ENCODE assay signal across 22 cellular contexts in genomic region chr20:50216543-50217206, GRCh38. TPM values are rescaled to one million over a fixed set of nuclear protein-coding genes. Genes with fewer than 3 reads are reported as not detected.
DNase-seq lines count a peak whose midpoint lies in the region; TF ChIP-seq lines count a peak whose summit lies in the region.
"Had no signal": no experiment of that assay in that cellular context is flagged by ENCODE, and none has a peak within 500 bp of the region (broad histone marks: within the 10 kb centered on the region; RNA-seq: fewer than 3 reads in every experiment).

No MANE protein-coding gene starts in this region.

- POLR2A ChIA-PET in PC-9 (lab: Charles Lee; ENCODE audit: unreplicated experiment), result interaction anchor here (0.5 kb wide), 1 partner anchor 38 kb away, joined by 3 read pairs; no protein-coding TSS in a partner anchor

- H3F3A ChIP-seq in PC-9 (ENCODE audit: insufficient read depth, low read depth), result peaks cover 34% of the 10 kb centered on the region

- no peaks in the 10 kb centered on the region for H3K27me3 Mint-ChIP-seq in activated naive CD4-positive, alpha-beta T cell treated with anti-CD3 and anti-CD28 coated beads for 36 hours (ENCODE audit: low read depth)

- H3K4me1 Mint-ChIP-seq in activated naive CD4-positive, alpha-beta T cell treated with anti-CD3 and anti-CD28 coated beads for 36 hours (ENCODE audit: low read depth), result peaks cover 3% of the 10 kb centered on the region

- peak; percentile 39 for DNase-seq in BE2C
- peak; percentile 51 for DNase-seq in NCI-H1436 treated with DMSO at 0.1 percent for 48 hours (lab: John Stamatoyannopoulos, UW)
- DNase-seq in PC-9, result no peak
- DNase-seq in mesenchymal stem cell, result no peak
- DNase-seq in mammary epithelial cell, result no peak
- DNase-seq in cortex of kidney (lab: John Stamatoyannopoulos, UW), result no peak
- no peak for DNase-seq in activated naive CD4-positive, alpha-beta T cell treated with anti-CD3 and anti-CD28 coated beads for 36 hours
- no peak for DNase-seq in activated CD8-positive, alpha-beta memory T cell treated with anti-CD3 and anti-CD28 coated beads, Interleukin-2, amount 50 U/mL, for 4 hours
- DNase-seq: activated CD4-positive, alpha-beta T cell treated with anti-CD3 and anti-CD28 coated beads for 48 hours; activated naive CD4-positive, alpha-beta T cell; anterior cingulate cortex; central memory CD4-positive, alpha-beta T cell; effector memory CD4-positive, alpha-beta T cell; NCI-H187; NCI-H774; stimulated activated CD4-positive, alpha-beta T cell treated with anti-CD3 and anti-CD28 coated beads, Interleukin-15, amount 100 ng/mL, for 24 hours; stimulated activated naive CD8-positive, alpha-beta T cell treated with anti-CD3 and anti-CD28 coated beads, Interleukin-15, Interleukin-2, amounts not matched to agents 100 U/mL and 50 U/mL, for 24 hours; upper lobe of right lung had no signal

- peak overlapping the region; percentile 36 for H2BK120ac ChIP-seq in mesenchymal stem cell (ENCODE audit: low read depth, low read length)

- no peak overlapping the region for H3K4me3 Mint-ChIP-seq in activated naive CD4-positive, alpha-beta T cell treated with anti-CD3 and anti-CD28 coated beads for 36 hours
- H3K4me3 Mint-ChIP-seq: CD14-positive monocyte had no signal

- H4K91ac ChIP-seq in mesenchymal stem cell (ENCODE audit: low read length), result peak overlapping the region; percentile 54

- no peak overlapping the region for H2BK5ac ChIP-seq in mesenchymal stem cell (ENCODE audit: low read depth, low read length, poor library complexity, severe bottlenecking)

- H3K27ac Mint-ChIP-seq in activated naive CD4-positive, alpha-beta T cell treated with anti-CD3 and anti-CD28 coated beads for 36 hours, result no peak overlapping the region

- no peak overlapping the region for H3K4me3 ChIP-seq in BE2C (ENCODE audit: low read depth, low read length)
- H3K4me3 ChIP-seq in PC-9, result no peak overlapping the region
- H3K4me3 ChIP-seq in mesenchymal stem cell (ENCODE audit: insufficient read depth in 1 of 2, low read depth in 1 of 2, low read length in 2 of 2), result no peak overlapping the region
- no peak overlapping the region for H3K4me3 ChIP-seq in mammary epithelial cell (replicated peaks in 1 of 3; ENCODE audit: insufficient read depth in 1 of 3, low read depth in 2 of 3, low read length in 3 of 3)
- H3K4me3 ChIP-seq: A549, Peyer's patch, upper lobe of right lung had no signal

- H3K36me3 Mint-ChIP-seq in activated naive CD4-positive, alpha-beta T cell treated with anti-CD3 and anti-CD28 coated beads for 36 hours (ENCODE audit: low read depth), result no peaks in the 10 kb centered on the region

- CTCF ChIA-PET in PC-9 (lab: Charles Lee), result interaction anchor here (0.5 kb wide), 1 partner anchor 86 kb away, joined by 6 read pairs; no protein-coding TSS in a partner anchor
- CTCF ChIA-PET in mammary epithelial cell (lab: Charles Lee; ENCODE audit: low non-redundant PET), result no interaction called here
- CTCF ChIA-PET in activated naive CD4-positive, alpha-beta T cell treated with anti-CD3 and anti-CD28 coated beads for 36 hours (lab: Charles Lee), result no interaction called here

- no peak overlapping the region for H3K18ac ChIP-seq in mesenchymal stem cell (ENCODE audit: low read depth in 1 of 2, low read length in 2 of 2)

- H3K4me2 ChIP-seq in PC-9 (peak overlapping the region; percentile 65), mesenchymal stem cell (ENCODE audit: low read length, poor library complexity, severe bottlenecking) (peak overlapping the region; percentile 28), mammary epithelial cell (ENCODE audit: insufficient read depth, low read depth, low read length) (no peak overlapping the region)
- H3K4me2 ChIP-seq: A549 had no signal

- H3K79me2 ChIP-seq in PC-9 (ENCODE audit: low read depth) (no peaks in the 10 kb centered on the region), mammary epithelial cell (ENCODE audit: insufficient read depth, low read length) (no peaks in the 10 kb centered on the region)

- peak overlapping the region; percentile 24 for H4K8ac ChIP-seq in mesenchymal stem cell (ENCODE audit: low read length)

- H3K27me3 ChIP-seq in BE2C (no peaks in the 10 kb centered on the region), PC-9 (ENCODE audit: insufficient read depth, low read depth) (no peaks in the 10 kb centered on the region), mesenchymal stem cell (ENCODE audit: control insufficient read depth in 1 of 2, insufficient read depth in 1 of 2, low read length in 2 of 2) (no peaks in the 10 kb centered on the region), mammary epithelial cell (ENCODE audit: insufficient read depth, low read length) (no peaks in the 10 kb centered on the region)
- H3K27me3 ChIP-seq: neutrophil, Peyer's patch, upper lobe of right lung had no signal

- no peak overlapping the region for H3K14ac ChIP-seq in mesenchymal stem cell (ENCODE audit: low read length in 2 of 2)

- H3K23ac ChIP-seq in mesenchymal stem cell (ENCODE audit: low read length in 2 of 2), result no peak overlapping the region

- no peaks in the 10 kb centered on the region for H3K9me2 ChIP-seq in PC-9 (ENCODE audit: insufficient read depth)

- H4K20me1 ChIP-seq in PC-9 (ENCODE audit: insufficient read depth) (no peaks in the 10 kb centered on the region), mammary epithelial cell (ENCODE audit: insufficient read depth, low read length) (no peaks in the 10 kb centered on the region)

- H3K9me3 ChIP-seq in BE2C (no peaks in the 10 kb centered on the region), PC-9 (ENCODE audit: insufficient read depth, low read depth) (no peaks in the 10 kb centered on the region), mesenchymal stem cell (ENCODE audit: control insufficient read depth, low read length) (peaks cover 5% of the 10 kb centered on the region), mammary epithelial cell (replicated peaks; ENCODE audit: insufficient read depth, low read length) (no peaks in the 10 kb centered on the region)
- H3K9me3 ChIP-seq: A549, neutrophil, upper lobe of right lung had no signal

- 19% methylated on average over 4 of the region's 4 CpGs for WGBS in mesenchymal stem cell
- 67% methylated on average over 2 of the region's 4 CpGs for WGBS in mammary epithelial cell (ENCODE audit: low coverage, missing lambda C conversion rate)

- in situ Hi-C loops in mammary epithelial cell (cut with MboI; ENCODE audit: low sequenced_read_pairs in 2 of 2), result no loop called here

- TF ChIP-seq CTCF in BE2C (IDR thresholded peaks at IDR 0.05; ENCODE audit: low read depth, low read length) (no peak), PC-9 (conservative IDR thresholded peaks at IDR 0.05) (no peak), mammary epithelial cell (conservative IDR thresholded peaks at IDR 0.05 in 1 of 2, IDR thresholded peaks at IDR 0.05 in 1 of 2; ENCODE audit: extremely low read depth in 1 of 2, insufficient read depth in 1 of 2, low read depth in 1 of 2, low read length in 2 of 2) (no peak)

- no peaks in the 10 kb centered on the region for H3K79me1 ChIP-seq in mesenchymal stem cell (replicated peaks; ENCODE audit: low read length, poor library complexity, severe bottlenecking)

- H3K4ac ChIP-seq in mesenchymal stem cell (ENCODE audit: low read depth in 1 of 2, low read length in 2 of 2), result peak overlapping the region in 1 of 2 experiments; percentile 17

- H3K9ac ChIP-seq in mesenchymal stem cell (ENCODE audit: low read length), result no peak overlapping the region
- H3K9ac ChIP-seq in mammary epithelial cell (ENCODE audit: insufficient read depth, low read length), result no peak overlapping the region

- H2BK12ac ChIP-seq in mesenchymal stem cell (ENCODE audit: low read length in 2 of 2), result peak overlapping the region in 1 of 2 experiments; percentile 56

- H2AFZ ChIP-seq in PC-9 (no peak overlapping the region), mesenchymal stem cell (ENCODE audit: low read depth, low read length) (no peak overlapping the region), mammary epithelial cell (ENCODE audit: low read depth, low read length) (no peak overlapping the region)

- H2AK5ac ChIP-seq in mesenchymal stem cell (ENCODE audit: low read length, severe bottlenecking), result peak overlapping the region; percentile 43

- intact Hi-C loops in PC-9 (cut with micrococcal nuclease; ENCODE audit: unreplicated experiment), result no loop called here
- intact Hi-C loops in mammary epithelial cell (cut with micrococcal nuclease), result no loop called here
- intact Hi-C loops in activated naive CD4-positive, alpha-beta T cell treated with anti-CD3 and anti-CD28 coated beads for 36 hours (cut with micrococcal nuclease), result no loop called here

- H3K36me3 ChIP-seq in BE2C (no peaks in the 10 kb centered on the region), PC-9 (ENCODE audit: low read depth) (no peaks in the 10 kb centered on the region), mesenchymal stem cell (ENCODE audit: control insufficient read depth in 1 of 2, insufficient read depth in 2 of 2, low read depth in 1 of 2, low read length in 2 of 2) (no peaks in the 10 kb centered on the region), mammary epithelial cell (ENCODE audit: insufficient read depth, low read length) (no peaks in the 10 kb centered on the region)
- H3K36me3 ChIP-seq: neutrophil, Peyer's patch, upper lobe of right lung had no signal

- dilution Hi-C loops in mammary epithelial cell (cut with HindIII; ENCODE audit: low sequenced_read_pairs), result no loop called here

- BruUV-seq in PC-9 (replicated peaks; lab: Mats Ljungman, UMichigan) (no TSS peak), mammary epithelial cell (replicated peaks; lab: Mats Ljungman, UMichigan) (no TSS peak)

- H3K4me1 ChIP-seq in BE2C, result no peaks in the 10 kb centered on the region
- H3K4me1 ChIP-seq in PC-9 (replicated peaks; ENCODE audit: insufficient read depth), result peaks cover 77% of the 10 kb centered on the region
- peaks cover 41% of the 10 kb centered on the region for H3K4me1 ChIP-seq in mesenchymal stem cell (ENCODE audit: control insufficient read depth, insufficient read depth, low read depth, low read length)
- H3K4me1 ChIP-seq in mammary epithelial cell (ENCODE audit: insufficient read depth, low read length), result peaks cover 9% of the 10 kb centered on the region
- H3K4me1 ChIP-seq: upper lobe of right lung had no signal

- H3K27ac ChIP-seq in PC-9 (no peak overlapping the region), mesenchymal stem cell (ENCODE audit: low read length, poor library complexity, severe bottlenecking) (no peak overlapping the region), mammary epithelial cell (ENCODE audit: insufficient read depth, low read depth, low read length) (no peak overlapping the region)
- H3K27ac ChIP-seq: neutrophil, Peyer's patch, upper lobe of right lung had no signal

- peak overlapping the region; percentile 7 for H2BK15ac ChIP-seq in mesenchymal stem cell (ENCODE audit: low read depth, poor library complexity, severe bottlenecking)

- no peaks in the 10 kb centered on the region for H3K9me3 Mint-ChIP-seq in activated naive CD4-positive, alpha-beta T cell treated with anti-CD3 and anti-CD28 coated beads for 36 hours

RNA-seq across cellular contexts. Expression of gene CEBPB, which starts 26.0 kb away (rescaled TPM):
- 139 TPM for polyA plus RNA-seq in BE2C (2012; ENCODE audit: insufficient read depth, insufficient read length, low read depth)
- 112 and 117 TPM in 2 replicates for total RNA-seq in PC-9 (2021)
- polyA plus RNA-seq in mesenchymal stem cell (2013, experiment 1 of 2), result 130 TPM
- 131 TPM for polyA plus RNA-seq in mesenchymal stem cell (2013, experiment 2 of 2)
- 100 to 1,000 TPM in 1 of 2 donors, 10 to 100 TPM in 1; 81.9 to 166 TPM for total RNA-seq in mammary epithelial cell
- 35.3 TPM for polyA plus RNA-seq in mammary epithelial cell
- polyA minus RNA-seq in mammary epithelial cell, result 6.8 TPM
- total RNA-seq in activated naive CD4-positive, alpha-beta T cell treated with anti-CD3 and anti-CD28 coated beads for 36 hours, result 10 to 100 TPM; 38.5 to 38.6 TPM

Comparison
In these comparisons a context has a peak if more than half of its experiments do, and no peak if none do; other contexts are left out.
1. DNase-seq: peak in BE2C (single experiment) and NCI-H1436 treated with DMSO at 0.1 percent for 48 hours (single experiment); none in PC-9 (0 of 2), mesenchymal stem cell (single experiment), mammary epithelial cell (single experiment), cortex of kidney (single experiment), activated naive CD4-positive, alpha-beta T cell treated with anti-CD3 and anti-CD28 coated beads for 36 hours (single experiment) and activated CD8-positive, alpha-beta memory T cell treated with anti-CD3 and anti-CD28 coated beads, Interleukin-2, amount 50 U/mL, for 4 hours (single experiment).